Comparison of ENCODE assay signal across 22 cellular contexts in the genomic region with DNA sequence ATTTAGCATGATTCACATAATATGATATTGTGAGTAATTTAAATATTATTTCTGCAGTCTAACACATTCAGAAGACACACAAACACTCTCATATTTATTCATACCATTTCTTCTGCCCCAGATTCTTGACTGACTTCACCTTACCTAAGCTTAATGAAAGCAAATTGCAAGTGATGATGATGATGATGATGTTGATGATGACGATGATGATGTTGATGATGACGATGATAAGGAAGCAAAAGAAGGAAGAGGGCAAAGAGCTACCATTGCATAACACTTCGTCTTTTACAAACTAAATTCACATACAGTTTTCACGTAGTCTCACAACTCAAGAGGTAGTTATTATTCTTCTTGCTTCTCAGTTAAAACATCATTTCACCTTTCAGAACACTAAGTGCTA.
DNase-seq lines count a peak whose midpoint lies in the region; FAIRE-seq and TF ChIP-seq lines count a peak whose summit lies in the region.
"Had no signal": no experiment of that assay in that cellular context is flagged by ENCODE, and none has a peak within 500 bp of the region (broad histone marks: within the 10 kb centered on the region; RNA-seq: fewer than 3 reads in every experiment).

No MANE protein-coding gene starts in this region.

- H3K9me3 ChIP-seq in HEK293 (ENCODE audit: control insufficient read depth, insufficient read depth, low read depth, low read length) (no peaks in the 10 kb centered on the region), neural cell (ENCODE audit: low read length) (no peaks in the 10 kb centered on the region)
- H3K9me3 ChIP-seq: BE2C, BLaER1 had no signal

- no peaks in the 10 kb centered on the region for H3K27me3 ChIP-seq in neural cell (ENCODE audit: insufficient read depth, low read depth, low read length)
- H3K27me3 ChIP-seq: BE2C, BLaER1 had no signal

- no peak overlapping the region for H3K9ac ChIP-seq in neural cell (ENCODE audit: low read length)
- H3K9ac ChIP-seq: BLaER1 had no signal

- H3K4me1 ChIP-seq in HEK293 (ENCODE audit: control insufficient read depth, insufficient read depth, low read length): no peaks in the 10 kb centered on the region
- H3K4me1 ChIP-seq: BE2C, BLaER1 had no signal

- no peak overlapping the region for H2AFZ ChIP-seq in neural cell (ENCODE audit: low read depth, low read length)

- TF ChIP-seq CTCF in D721Med (IDR thresholded peaks at IDR 0.05; ENCODE audit: insufficient read depth, missing control alignments) (no peak), HEK293 (tag by site-specific recombination; IDR thresholded peaks at IDR 0.05) (no peak), neural cell (IDR thresholded peaks at IDR 0.05; ENCODE audit: poor library complexity, severe bottlenecking) (no peak)

- H4K20me1 ChIP-seq in neural cell (ENCODE audit: insufficient read depth): no peaks in the 10 kb centered on the region
- H4K20me1 ChIP-seq: BLaER1 had no signal

- DNase-seq in D721Med (ENCODE audit: insufficient read length, low spot score): no peak
- DNase-seq in NCI-H1048 (lab: John Stamatoyannopoulos, UW): no peak
- no peak for DNase-seq in DMS153 treated with DMSO at 0.1 percent for 48 hours (lab: John Stamatoyannopoulos, UW; ENCODE audit: unreplicated experiment)
- DNase-seq: 8988T; ACHN; BE2C; C1 segment of cervical spinal cord; CD4-positive, alpha-beta memory T cell; CD4-positive, CD25-positive, alpha-beta regulatory T cell; CD8-positive, alpha-beta memory T cell; COR-L47; DMS53; DMS79; DND-41; EL; GDM1 had no signal

- H3K4me2 ChIP-seq in neural cell (ENCODE audit: low read length): no peak overlapping the region
- H3K4me2 ChIP-seq: BLaER1 had no signal

- H3K27ac ChIP-seq in HEK293 (ENCODE audit: extremely low read depth, low read depth, low read length): no peak overlapping the region
- peak overlapping the region; percentile 76 for H3K27ac ChIP-seq in neural cell (ENCODE audit: low read length)
- H3K27ac ChIP-seq: BLaER1 had no signal

- no peaks in the 10 kb centered on the region for H3K79me2 ChIP-seq in neural cell (replicated peaks; ENCODE audit: insufficient read depth, low read length)

- H3K36me3 ChIP-seq in HEK293 (ENCODE audit: control insufficient read depth in 2 of 2, insufficient read depth in 1 of 2, low read length in 2 of 2): no peaks in the 10 kb centered on the region
- H3K36me3 ChIP-seq in neural cell (ENCODE audit: insufficient read depth, low read length): no peaks in the 10 kb centered on the region
- H3K36me3 ChIP-seq: BE2C, BLaER1 had no signal

- no peaks in the 10 kb centered on the region for H3K9me2 ChIP-seq in neural cell (ENCODE audit: insufficient read depth, low read length)

- H3K4me3 ChIP-seq in HEK293 (ENCODE audit: low read depth, low read length) (no peak overlapping the region), neural cell (ENCODE audit: low read length) (peak overlapping the region; percentile 8)
- H3K4me3 ChIP-seq: BLaER1 had no signal

- TF ChIP-seq EP300 in neural cell (conservative IDR thresholded peaks at IDR 0.05; ENCODE audit: poor library complexity, severe bottlenecking): no peak

- H3F3A ChIP-seq in neural cell (ENCODE audit: insufficient read depth, low read length, poor library complexity, severe bottlenecking): no peaks in the 10 kb centered on the region

- POLR2A ChIA-PET in HEK293 (lab: Yijun Ruan, JAX): no interaction called here

- no peak for TF ChIP-seq RAD21 in neural cell (conservative IDR thresholded peaks at IDR 0.05)

- peak; percentile 55 for FAIRE-seq in D721Med (lab: Jason Lieb, UNC)
- FAIRE-seq: A204.1, GM12892, GM18507 had no signal

- CTCF ChIA-PET in HEK293 (lab: Yijun Ruan, JAX): no interaction called here

TF ChIP-seq in HEK293, 187 proteins besides CTCF, POLR2A, EP300 and RAD21:
- TF ChIP-seq ZNF626 (tag by site-specific recombination; IDR thresholded peaks at IDR 0.05) (no peak), ZNF302 (tag by site-specific recombination; IDR thresholded peaks at IDR 0.05; ENCODE audit: low read depth) (no peak), ZNF341 (tag by site-specific recombination; IDR thresholded peaks at IDR 0.05; ENCODE audit: low read depth) (no peak)
- TF ChIP-seq, protein P1, sequence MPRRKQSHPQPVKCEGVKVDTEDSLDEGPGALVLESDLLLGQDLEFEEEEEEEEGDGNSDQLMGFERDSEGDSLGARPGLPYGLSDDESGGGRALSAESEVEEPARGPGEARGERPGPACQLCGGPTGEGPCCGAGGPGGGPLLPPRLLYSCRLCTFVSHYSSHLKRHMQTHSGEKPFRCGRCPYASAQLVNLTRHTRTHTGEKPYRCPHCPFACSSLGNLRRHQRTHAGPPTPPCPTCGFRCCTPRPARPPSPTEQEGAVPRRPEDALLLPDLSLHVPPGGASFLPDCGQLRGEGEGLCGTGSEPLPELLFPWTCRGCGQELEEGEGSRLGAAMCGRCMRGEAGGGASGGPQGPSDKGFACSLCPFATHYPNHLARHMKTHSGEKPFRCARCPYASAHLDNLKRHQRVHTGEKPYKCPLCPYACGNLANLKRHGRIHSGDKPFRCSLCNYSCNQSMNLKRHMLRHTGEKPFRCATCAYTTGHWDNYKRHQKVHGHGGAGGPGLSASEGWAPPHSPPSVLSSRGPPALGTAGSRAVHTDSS (tag by site-specific recombination; IDR thresholded peaks at IDR 0.05): peak; percentile 47; the same call in 1 of the 2 replicates
TF ChIP-seq in HEK293: peak in this region for 1.

TF ChIP-seq in neural cell, 6 proteins besides CTCF, POLR2A, EP300 and RAD21:
- TF ChIP-seq EZH2 (IDR thresholded peaks at IDR 0.05; ENCODE audit: borderline replicate concordance, insufficient read depth, low read length, poor library complexity, severe bottlenecking) (no peak), TAF1 (IDR thresholded peaks at IDR 0.05; ENCODE audit: low read depth) (no peak), MXI1 (conservative IDR thresholded peaks at IDR 0.05; ENCODE audit: poor library complexity, severe bottlenecking) (no peak), POLR2AphosphoS5 (IDR thresholded peaks at IDR 0.05) (no peak), SMC3 (conservative IDR thresholded peaks at IDR 0.05; ENCODE audit: poor library complexity) (no peak)
- TF ChIP-seq, protein P2, sequence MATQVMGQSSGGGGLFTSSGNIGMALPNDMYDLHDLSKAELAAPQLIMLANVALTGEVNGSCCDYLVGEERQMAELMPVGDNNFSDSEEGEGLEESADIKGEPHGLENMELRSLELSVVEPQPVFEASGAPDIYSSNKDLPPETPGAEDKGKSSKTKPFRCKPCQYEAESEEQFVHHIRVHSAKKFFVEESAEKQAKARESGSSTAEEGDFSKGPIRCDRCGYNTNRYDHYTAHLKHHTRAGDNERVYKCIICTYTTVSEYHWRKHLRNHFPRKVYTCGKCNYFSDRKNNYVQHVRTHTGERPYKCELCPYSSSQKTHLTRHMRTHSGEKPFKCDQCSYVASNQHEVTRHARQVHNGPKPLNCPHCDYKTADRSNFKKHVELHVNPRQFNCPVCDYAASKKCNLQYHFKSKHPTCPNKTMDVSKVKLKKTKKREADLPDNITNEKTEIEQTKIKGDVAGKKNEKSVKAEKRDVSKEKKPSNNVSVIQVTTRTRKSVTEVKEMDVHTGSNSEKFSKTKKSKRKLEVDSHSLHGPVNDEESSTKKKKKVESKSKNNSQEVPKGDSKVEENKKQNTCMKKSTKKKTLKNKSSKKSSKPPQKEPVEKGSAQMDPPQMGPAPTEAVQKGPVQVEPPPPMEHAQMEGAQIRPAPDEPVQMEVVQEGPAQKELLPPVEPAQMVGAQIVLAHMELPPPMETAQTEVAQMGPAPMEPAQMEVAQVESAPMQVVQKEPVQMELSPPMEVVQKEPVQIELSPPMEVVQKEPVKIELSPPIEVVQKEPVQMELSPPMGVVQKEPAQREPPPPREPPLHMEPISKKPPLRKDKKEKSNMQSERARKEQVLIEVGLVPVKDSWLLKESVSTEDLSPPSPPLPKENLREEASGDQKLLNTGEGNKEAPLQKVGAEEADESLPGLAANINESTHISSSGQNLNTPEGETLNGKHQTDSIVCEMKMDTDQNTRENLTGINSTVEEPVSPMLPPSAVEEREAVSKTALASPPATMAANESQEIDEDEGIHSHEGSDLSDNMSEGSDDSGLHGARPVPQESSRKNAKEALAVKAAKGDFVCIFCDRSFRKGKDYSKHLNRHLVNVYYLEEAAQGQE (IDR thresholded peaks at IDR 0.05; ENCODE audit: borderline replicate concordance): no peak
